ENCODE assay signal across 20 cellular contexts in the genomic region with DNA sequence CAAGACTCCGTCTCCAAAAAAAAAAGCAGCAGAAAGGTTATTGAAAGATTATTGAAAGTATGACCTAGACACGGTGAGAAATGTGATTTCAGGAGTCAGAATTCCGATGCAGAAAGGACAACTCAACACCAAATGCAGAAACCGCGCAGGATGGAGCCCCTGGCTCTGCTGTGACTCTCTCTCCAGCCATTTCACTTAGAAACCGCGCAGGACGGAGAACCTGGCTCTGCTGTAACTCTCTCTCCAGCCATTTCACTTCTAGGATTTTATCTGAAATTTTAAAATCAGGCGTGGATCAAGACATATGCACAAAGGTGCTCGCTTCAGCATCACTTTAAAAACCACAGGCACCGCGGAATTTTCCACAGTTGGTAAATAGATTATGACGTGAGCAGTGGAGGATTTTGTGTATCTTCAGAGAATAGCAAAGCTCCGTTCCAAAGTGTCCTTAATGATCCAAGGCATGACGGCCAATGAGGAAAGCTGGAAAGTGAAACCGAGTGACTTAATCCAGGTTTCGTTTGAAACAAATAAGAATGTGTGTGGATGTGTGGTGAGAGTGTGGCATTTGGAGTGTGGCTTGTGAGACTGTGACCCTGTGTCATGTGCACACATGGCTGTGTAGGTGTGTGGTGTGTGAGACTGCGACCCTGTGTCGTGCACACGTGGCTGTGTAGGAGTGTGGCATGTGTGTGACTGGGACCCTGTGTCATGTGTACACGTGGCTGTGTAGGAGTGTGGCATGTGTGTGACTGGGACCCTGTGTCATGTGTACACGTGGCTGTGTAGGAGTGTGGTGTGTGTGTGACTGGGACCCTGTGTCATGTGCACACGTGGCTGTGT. TPM values are rescaled to one million over a fixed set of nuclear protein-coding genes. Genes with fewer than 3 reads are reported as not detected.
DNase-seq lines count a peak whose midpoint lies in the region; ATAC-seq, FAIRE-seq and TF ChIP-seq lines count a peak whose summit lies in the region.
"Had no signal": no experiment of that assay in that cellular context is flagged by ENCODE, and none has a peak within 500 bp of the region (broad histone marks: within the 10 kb centered on the region; RNA-seq: fewer than 3 reads in every experiment).

No MANE protein-coding gene starts in this region.

- no peak overlapping the region for H3K4me3 Mint-ChIP-seq in activated naive CD8-positive, alpha-beta T cell treated with anti-CD3 and anti-CD28 coated beads, Interleukin-2, amount 50 U/mL, for 24 hours
- H3K4me3 Mint-ChIP-seq in activated naive CD8-positive, alpha-beta T cell treated with anti-CD3 and anti-CD28 coated beads for 36 hours = no peak overlapping the region
- H3K4me3 Mint-ChIP-seq in T-helper 17 cell = peak overlapping the region; percentile 45
- H3K4me3 Mint-ChIP-seq in activated naive CD4-positive, alpha-beta T cell treated with anti-CD3 and anti-CD28 coated beads, Interleukin-2, amount 10 ng/mL, durations not matched to agents 7 days and 5 days = no peak overlapping the region
- H3K4me3 Mint-ChIP-seq: naive thymus-derived CD4-positive, alpha-beta T cell had no signal

- CTCF ChIA-PET in activated naive CD4-positive, alpha-beta T cell treated with anti-CD3 and anti-CD28 coated beads, Interleukin-2, amount 10 ng/mL, durations not matched to agents 7 days and 5 days (lab: Charles Lee) = no interaction called here

- no peak for FAIRE-seq in D721Med (lab: Jason Lieb, UNC)

- H3K36me3 Mint-ChIP-seq in activated naive CD8-positive, alpha-beta T cell treated with anti-CD3 and anti-CD28 coated beads, Interleukin-2, amount 50 U/mL, for 24 hours (ENCODE audit: low read depth) = no peaks in the 10 kb centered on the region
- H3K36me3 Mint-ChIP-seq in activated naive CD8-positive, alpha-beta T cell treated with anti-CD3 and anti-CD28 coated beads for 36 hours = no peaks in the 10 kb centered on the region
- H3K36me3 Mint-ChIP-seq in T-helper 17 cell (ENCODE audit: low read depth) = peaks cover 6% of the 10 kb centered on the region
- no peaks in the 10 kb centered on the region for H3K36me3 Mint-ChIP-seq in activated naive CD4-positive, alpha-beta T cell treated with anti-CD3 and anti-CD28 coated beads, Interleukin-2, amount 10 ng/mL, durations not matched to agents 7 days and 5 days
- H3K36me3 Mint-ChIP-seq: naive thymus-derived CD4-positive, alpha-beta T cell had no signal

- peaks cover 30% of the 10 kb centered on the region for H3K27me3 Mint-ChIP-seq in activated naive CD8-positive, alpha-beta T cell treated with anti-CD3 and anti-CD28 coated beads, Interleukin-2, amount 50 U/mL, for 24 hours
- peaks cover 42% of the 10 kb centered on the region for H3K27me3 Mint-ChIP-seq in activated naive CD8-positive, alpha-beta T cell treated with anti-CD3 and anti-CD28 coated beads for 36 hours
- H3K27me3 Mint-ChIP-seq in T-helper 17 cell = peaks cover 36% of the 10 kb centered on the region
- peaks cover 82% of the 10 kb centered on the region for H3K27me3 Mint-ChIP-seq in activated naive CD4-positive, alpha-beta T cell treated with anti-CD3 and anti-CD28 coated beads, Interleukin-2, amount 10 ng/mL, durations not matched to agents 7 days and 5 days

- no peaks in the 10 kb centered on the region for H3K9me3 ChIP-seq in T-helper 17 cell (ENCODE audit: control insufficient read depth, low read length, poor library complexity, severe bottlenecking)
- H3K9me3 ChIP-seq: adrenal gland, BLaER1, colonic mucosa, sigmoid colon, upper lobe of right lung had no signal

- ATAC-seq in activated naive CD8-positive, alpha-beta T cell treated with anti-CD3 and anti-CD28 coated beads, Interleukin-2, amount 50 U/mL, for 24 hours = no peak
- no peak for ATAC-seq in T-helper 17 cell
- ATAC-seq: foreskin keratinocyte; naive thymus-derived CD4-positive, alpha-beta T cell; upper lobe of right lung had no signal

- no peak for TF ChIP-seq CTCF in D721Med (IDR thresholded peaks at IDR 0.05; ENCODE audit: insufficient read depth, missing control alignments)

- peak overlapping the region; percentile 43 for H3K27ac Mint-ChIP-seq in activated naive CD8-positive, alpha-beta T cell treated with anti-CD3 and anti-CD28 coated beads, Interleukin-2, amount 50 U/mL, for 24 hours
- H3K27ac Mint-ChIP-seq in activated naive CD8-positive, alpha-beta T cell treated with anti-CD3 and anti-CD28 coated beads for 36 hours = no peak overlapping the region
- no peak overlapping the region for H3K27ac Mint-ChIP-seq in T-helper 17 cell
- no peak overlapping the region for H3K27ac Mint-ChIP-seq in activated naive CD4-positive, alpha-beta T cell treated with anti-CD3 and anti-CD28 coated beads, Interleukin-2, amount 10 ng/mL, durations not matched to agents 7 days and 5 days
- H3K27ac Mint-ChIP-seq: naive thymus-derived CD4-positive, alpha-beta T cell had no signal

- no peak for DNase-seq in activated naive CD8-positive, alpha-beta T cell treated with anti-CD3 and anti-CD28 coated beads, Interleukin-2, amount 50 U/mL, for 24 hours
- DNase-seq in activated naive CD8-positive, alpha-beta T cell treated with anti-CD3 and anti-CD28 coated beads for 36 hours = no peak
- DNase-seq in T-helper 17 cell = no peak
- DNase-seq in iris pigment epithelial cell (ENCODE audit: low read depth) = peak; percentile 15
- DNase-seq in substantia nigra (lab: John Stamatoyannopoulos, UW) = no peak
- DNase-seq in activated naive CD4-positive, alpha-beta T cell treated with anti-CD3 and anti-CD28 coated beads, Interleukin-2, amount 10 ng/mL, durations not matched to agents 7 days and 5 days = no peak
- no peak for DNase-seq in D721Med (ENCODE audit: insufficient read length, low spot score)
- DNase-seq in AML-193 (lab: John Stamatoyannopoulos, UW) = no peak
- DNase-seq: adrenal gland; colonic mucosa; foreskin keratinocyte; islet precursor cell; Karpas-422; naive thymus-derived CD4-positive, alpha-beta T cell; NCI-H2171 treated with DMSO at 0.1 percent for 48 hours; RPMI8226; sigmoid colon; upper lobe of right lung; WERI-Rb-1 had no signal

- H3K9me3 Mint-ChIP-seq in activated naive CD8-positive, alpha-beta T cell treated with anti-CD3 and anti-CD28 coated beads, Interleukin-2, amount 50 U/mL, for 24 hours = no peaks in the 10 kb centered on the region
- H3K9me3 Mint-ChIP-seq in activated naive CD8-positive, alpha-beta T cell treated with anti-CD3 and anti-CD28 coated beads for 36 hours = no peaks in the 10 kb centered on the region
- H3K9me3 Mint-ChIP-seq in activated naive CD4-positive, alpha-beta T cell treated with anti-CD3 and anti-CD28 coated beads, Interleukin-2, amount 10 ng/mL, durations not matched to agents 7 days and 5 days = no peaks in the 10 kb centered on the region

- H3K27ac ChIP-seq in substantia nigra (ENCODE audit: low read depth, low read length, poor library complexity, severe bottlenecking) = no peak overlapping the region
- H3K27ac ChIP-seq: adrenal gland, BLaER1, colonic mucosa, foreskin keratinocyte, sigmoid colon, upper lobe of right lung, WERI-Rb-1 had no signal

- H3K4me1 Mint-ChIP-seq in activated naive CD8-positive, alpha-beta T cell treated with anti-CD3 and anti-CD28 coated beads, Interleukin-2, amount 50 U/mL, for 24 hours = peaks cover 5% of the 10 kb centered on the region
- H3K4me1 Mint-ChIP-seq in activated naive CD8-positive, alpha-beta T cell treated with anti-CD3 and anti-CD28 coated beads for 36 hours = no peaks in the 10 kb centered on the region
- peaks cover 12% of the 10 kb centered on the region for H3K4me1 Mint-ChIP-seq in T-helper 17 cell
- H3K4me1 Mint-ChIP-seq in activated naive CD4-positive, alpha-beta T cell treated with anti-CD3 and anti-CD28 coated beads, Interleukin-2, amount 10 ng/mL, durations not matched to agents 7 days and 5 days = no peaks in the 10 kb centered on the region

RNA-seq across cellular contexts. Expression of gene UTS2R, which starts 9.5 kb away (rescaled TPM):
- total RNA-seq in activated naive CD8-positive, alpha-beta T cell treated with anti-CD3 and anti-CD28 coated beads for 36 hours = not detected
- not detected for total RNA-seq in T-helper 17 cell
- total RNA-seq: adrenal gland; colonic mucosa; foreskin keratinocyte; naive thymus-derived CD4-positive, alpha-beta T cell; sigmoid colon; upper lobe of right lung had no signal

RNA-seq across cellular contexts. Expression of gene TEX19, which starts 22.0 kb away (rescaled TPM):
- under 1 TPM; 0.10 to 0.23 TPM for total RNA-seq in activated naive CD8-positive, alpha-beta T cell treated with anti-CD3 and anti-CD28 coated beads for 36 hours
- not detected for total RNA-seq in T-helper 17 cell
- total RNA-seq: colonic mucosa; naive thymus-derived CD4-positive, alpha-beta T cell; sigmoid colon; upper lobe of right lung had no signal

RNA-seq across cellular contexts. Expression of gene HEXD, which starts 37.1 kb away (rescaled TPM):
- 10 to 100 TPM; 17.3 to 20.3 TPM for total RNA-seq in activated naive CD8-positive, alpha-beta T cell treated with anti-CD3 and anti-CD28 coated beads for 36 hours
- total RNA-seq in T-helper 17 cell = 10 to 100 TPM; 32.2 to 33.4 TPM

RNA-seq across cellular contexts. Expression of gene OGFOD3, which starts 37.3 kb away (rescaled TPM):
- 10 to 100 TPM; 18.4 to 21.5 TPM for total RNA-seq in activated naive CD8-positive, alpha-beta T cell treated with anti-CD3 and anti-CD28 coated beads for 36 hours
- 10 to 100 TPM; 15.8 to 16.5 TPM for total RNA-seq in T-helper 17 cell

RNA-seq across cellular contexts. Expression of gene SECTM1, which starts 47.5 kb away (rescaled TPM):
- total RNA-seq in activated naive CD8-positive, alpha-beta T cell treated with anti-CD3 and anti-CD28 coated beads for 36 hours = under 1 TPM; 0.72 to 0.74 TPM
- 1 to 10 TPM; 4.4 to 6.0 TPM for total RNA-seq in T-helper 17 cell
